Comparison of ENCODE assay signal across 8 cellular contexts in genomic region chr5:146426853-146427618, GRCh38. TPM values are rescaled to one million over a fixed set of nuclear protein-coding genes. Genes with fewer than 3 reads are reported as not detected.
DNase-seq lines count a peak whose midpoint lies in the region; ATAC-seq and TF ChIP-seq lines count a peak whose summit lies in the region.

No MANE protein-coding gene starts in this region.

- H3K4me1 ChIP-seq in A673 (ENCODE audit: insufficient read depth, low read length, poor library complexity, severe bottlenecking) (no peaks in the 10 kb centered on the region), upper lobe of right lung (no peaks in the 10 kb centered on the region)

- DNase-seq in A673 (ENCODE audit: low spot score) (peak; percentile 78), NCI-H526 (lab: John Stamatoyannopoulos, UW) (peak; percentile 4 to 57), MCF 10A (ENCODE audit: unreplicated experiment) (peak; percentile 66), kidney glomerular epithelial cell (lab: John Stamatoyannopoulos, UW) (peak; percentile 82), upper lobe of right lung (no peak)

- H3K36me3 ChIP-seq in A673 (ENCODE audit: insufficient read depth, low read length, poor library complexity, severe bottlenecking) (no peaks in the 10 kb centered on the region), upper lobe of right lung (no peaks in the 10 kb centered on the region)

- H3K27me3 ChIP-seq in A673 (replicated peaks; ENCODE audit: insufficient read depth, low read depth, low read length, poor library complexity) (no peaks in the 10 kb centered on the region), upper lobe of right lung (no peaks in the 10 kb centered on the region)

- ATAC-seq in HG02884 (IDR thresholded peaks at IDR 0.05; ENCODE audit: unreplicated experiment) (peak; percentile 60), upper lobe of right lung (peak; percentile 76), HG02610 (IDR thresholded peaks at IDR 0.05; ENCODE audit: unreplicated experiment) (no peak)

- no peak overlapping the region for H3K27ac ChIP-seq in A673 (ENCODE audit: low read depth, low read length, poor library complexity, severe bottlenecking)
- H3K27ac ChIP-seq in upper lobe of right lung, result no peak overlapping the region

- POLR2A ChIA-PET in A673 (lab: Charles Lee; ENCODE audit: low non-redundant PET), result no interaction called here
- POLR2A ChIA-PET in MCF 10A (lab: Yijun Ruan, JAX), result interaction anchor here (0.6 to 1.9 kb wide), 3 partner anchors 12 to 143 kb away, joined by 3 to 5 read pairs (median 3); no protein-coding TSS in a partner anchor

- no peaks in the 10 kb centered on the region for H3K9me3 ChIP-seq in A673 (ENCODE audit: low read depth, low read length, poor library complexity, severe bottlenecking)
- H3K9me3 ChIP-seq in upper lobe of right lung, result no peaks in the 10 kb centered on the region

- H3K9me3 Mint-ChIP-seq in MCF 10A (ENCODE audit: unreplicated experiment), result no peaks in the 10 kb centered on the region

- TF ChIP-seq CTCF in A673 (conservative IDR thresholded peaks at IDR 0.05; ENCODE audit: low read depth, low read length), result peak; percentile 77
- TF ChIP-seq CTCF in GM12872 (IDR thresholded peaks at IDR 0.05; ENCODE audit: insufficient read depth, low read depth, low read length), result peak; percentile 59; the same call in 2 of the 3 replicates
- peak; percentile 85 for TF ChIP-seq CTCF in MCF 10A (IDR thresholded peaks at IDR 0.05; ENCODE audit: unreplicated experiment)
- TF ChIP-seq CTCF in upper lobe of right lung (IDR thresholded peaks at IDR 0.05), result peak; percentile 68

- H3K36me3 Mint-ChIP-seq in MCF 10A (ENCODE audit: insufficient read depth, unreplicated experiment), result no peaks in the 10 kb centered on the region

- H3K27me3 Mint-ChIP-seq in MCF 10A (ENCODE audit: insufficient read depth, unreplicated experiment), result no peaks in the 10 kb centered on the region

- intact Hi-C loops in A673 (cut with micrococcal nuclease; ENCODE audit: unreplicated experiment) (loop anchor here (1.0 to 10.0 kb wide), 4 partner anchors 135 to 742 kb away; no protein-coding TSS in a partner anchor), MCF 10A (cut with micrococcal nuclease) (loop anchor here (1.0 to 10.0 kb wide), 6 partner anchors 136 to 730 kb away; no protein-coding TSS in a partner anchor), upper lobe of right lung (cut with DNase I) (no loop called here)

- no TSS peak for BruUV-seq in A673 (replicated peaks; lab: Mats Ljungman, UMichigan)
- BruUV-seq in MCF 10A (replicated peaks; lab: Mats Ljungman, UMichigan), result no TSS peak

- H3K4me3 Mint-ChIP-seq in MCF 10A (ENCODE audit: unreplicated experiment), result no peak overlapping the region

- CTCF ChIA-PET in A673 (lab: Charles Lee), result no interaction called here
- CTCF ChIA-PET in MCF 10A (lab: Yijun Ruan, JAX), result interaction anchor here (0.5 to 5.9 kb wide), 49 partner anchors 9 to 607 kb away, joined by 3 to 51 read pairs (median 5); partner anchors contain the start of gene TCERG1

- H3K4me3 ChIP-seq in A673 (ENCODE audit: low read depth, low read length, poor library complexity, severe bottlenecking), result no peak overlapping the region
- no peak overlapping the region for H3K4me3 ChIP-seq in upper lobe of right lung

- H3K27ac Mint-ChIP-seq in MCF 10A (ENCODE audit: low read depth, unreplicated experiment), result no peak overlapping the region

- H3K4me1 Mint-ChIP-seq in MCF 10A (ENCODE audit: insufficient read depth, unreplicated experiment), result no peaks in the 10 kb centered on the region

RNA-seq across cellular contexts. Expression of gene TCERG1, which starts 20.1 kb away (rescaled TPM):
- total RNA-seq in A673 (2021) (138 and 142 TPM in 2 replicates), MCF 10A (2022) (128 and 134 TPM in 2 replicates), upper lobe of right lung (46.3 TPM)
